In the genomic region with DNA sequence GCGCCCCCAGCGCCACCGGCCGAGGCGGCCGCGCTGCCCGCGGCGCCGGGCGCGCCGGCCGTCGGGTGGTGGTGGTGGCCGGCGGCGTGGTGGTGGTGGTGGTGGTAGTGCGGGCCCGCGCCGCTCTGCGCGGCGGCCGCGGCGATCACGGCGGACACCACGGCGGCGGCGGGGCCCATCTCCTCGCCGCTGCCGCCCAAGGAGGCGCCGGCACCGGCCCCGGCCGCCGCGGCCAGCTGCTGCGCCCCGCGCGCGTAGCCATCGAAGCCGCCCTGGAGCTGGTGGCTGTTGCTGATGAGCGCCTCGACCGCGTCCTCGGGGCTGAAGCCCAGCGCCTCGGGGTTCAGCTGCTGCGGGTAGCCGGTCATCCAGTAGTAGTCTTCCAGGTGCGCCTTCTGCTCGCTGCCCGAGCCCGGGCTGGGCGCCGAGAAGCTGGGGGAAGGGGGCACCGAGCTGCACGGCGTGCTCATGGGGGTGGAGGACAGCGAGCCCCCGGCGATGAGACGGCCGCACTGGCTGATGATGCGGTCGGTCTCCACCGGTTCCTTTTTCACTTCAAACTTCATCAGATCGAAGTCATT, we compare ENCODE assay signal across 1 cellular context.
TF ChIP-seq lines count a peak whose summit lies in the region.

No MANE protein-coding gene starts in this region.

TF ChIP-seq in HepG2, 621 proteins besides CTCF, POLR2A, EP300 and RAD21:
- TF ChIP-seq, protein P1, sequence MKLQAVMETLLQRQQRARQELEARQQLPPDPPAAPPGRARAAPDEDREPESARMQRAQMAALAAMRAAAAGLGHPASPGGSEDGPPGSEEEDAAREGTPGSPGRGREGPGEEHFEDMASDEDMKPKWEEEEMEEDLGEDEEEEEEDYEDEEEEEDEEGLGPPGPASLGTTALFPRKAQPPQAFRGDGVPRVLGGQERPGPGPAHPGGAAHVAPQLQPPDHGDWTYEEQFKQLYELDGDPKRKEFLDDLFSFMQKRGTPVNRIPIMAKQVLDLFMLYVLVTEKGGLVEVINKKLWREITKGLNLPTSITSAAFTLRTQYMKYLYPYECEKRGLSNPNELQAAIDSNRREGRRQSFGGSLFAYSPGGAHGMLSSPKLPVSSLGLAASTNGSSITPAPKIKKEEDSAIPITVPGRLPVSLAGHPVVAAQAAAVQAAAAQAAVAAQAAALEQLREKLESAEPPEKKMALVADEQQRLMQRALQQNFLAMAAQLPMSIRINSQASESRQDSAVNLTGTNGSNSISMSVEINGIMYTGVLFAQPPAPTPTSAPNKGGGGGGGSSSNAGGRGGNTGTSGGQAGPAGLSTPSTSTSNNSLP (IDR thresholded peaks at IDR 0.05; ENCODE audit: low read depth, low read length) = no peak
- TF ChIP-seq ZNF768 (CRISPR knock-in tag; IDR thresholded peaks at IDR 0.05) (peak; percentile 53; the same call in 1 of the 2 replicates), KDM2A (CRISPR knock-in tag; IDR thresholded peaks at IDR 0.05; ENCODE audit: borderline replicate concordance, low read depth) (0 out of 2 replicates have a peak, but pooled peaks have one; percentile 25), EZH2 (conservative IDR thresholded peaks at IDR 0.05; ENCODE audit: low read depth, low read length) (peak; percentile 20; the same call in 1 of the 2 replicates), ZNF256 (CRISPR knock-in tag; conservative IDR thresholded peaks at IDR 0.05) (no peak), ZNF777 (CRISPR knock-in tag; IDR thresholded peaks at IDR 0.05) (peak; percentile 65; the same call in 1 of the 2 replicates), ZNF431 (CRISPR knock-in tag; IDR thresholded peaks at IDR 0.05; ENCODE audit: borderline replicate concordance, low read depth) (no peak), ZMAT3 (CRISPR knock-in tag; conservative IDR thresholded peaks at IDR 0.05) (no peak), KDM4B (CRISPR knock-in tag; IDR thresholded peaks at IDR 0.05) (0 out of 2 replicates have a peak, but pooled peaks have one; percentile 17)
- TF ChIP-seq, protein P2, sequence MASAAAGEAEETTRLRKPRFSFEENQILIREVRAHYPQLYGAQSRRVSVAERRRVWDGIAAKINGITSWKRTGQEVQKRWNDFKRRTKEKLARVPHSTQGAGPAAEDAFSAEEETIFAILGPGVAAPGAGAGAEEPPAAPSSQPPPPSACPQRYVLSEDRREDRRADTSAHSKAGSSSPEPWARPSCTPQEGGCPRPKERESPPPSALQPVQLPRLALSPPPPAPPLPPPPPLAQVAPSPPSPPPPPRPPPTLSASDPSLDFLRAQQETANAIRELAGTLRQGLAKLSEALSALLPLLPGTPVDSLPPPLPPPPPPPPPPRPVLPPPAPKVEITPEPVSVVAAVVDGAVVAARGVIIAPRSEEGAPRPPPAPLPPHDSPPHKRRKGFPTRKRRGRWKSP (CRISPR knock-in tag; IDR thresholded peaks at IDR 0.05) = 0 out of 2 replicates have a peak, but pooled peaks have one; percentile 6
- TF ChIP-seq, protein P3, sequence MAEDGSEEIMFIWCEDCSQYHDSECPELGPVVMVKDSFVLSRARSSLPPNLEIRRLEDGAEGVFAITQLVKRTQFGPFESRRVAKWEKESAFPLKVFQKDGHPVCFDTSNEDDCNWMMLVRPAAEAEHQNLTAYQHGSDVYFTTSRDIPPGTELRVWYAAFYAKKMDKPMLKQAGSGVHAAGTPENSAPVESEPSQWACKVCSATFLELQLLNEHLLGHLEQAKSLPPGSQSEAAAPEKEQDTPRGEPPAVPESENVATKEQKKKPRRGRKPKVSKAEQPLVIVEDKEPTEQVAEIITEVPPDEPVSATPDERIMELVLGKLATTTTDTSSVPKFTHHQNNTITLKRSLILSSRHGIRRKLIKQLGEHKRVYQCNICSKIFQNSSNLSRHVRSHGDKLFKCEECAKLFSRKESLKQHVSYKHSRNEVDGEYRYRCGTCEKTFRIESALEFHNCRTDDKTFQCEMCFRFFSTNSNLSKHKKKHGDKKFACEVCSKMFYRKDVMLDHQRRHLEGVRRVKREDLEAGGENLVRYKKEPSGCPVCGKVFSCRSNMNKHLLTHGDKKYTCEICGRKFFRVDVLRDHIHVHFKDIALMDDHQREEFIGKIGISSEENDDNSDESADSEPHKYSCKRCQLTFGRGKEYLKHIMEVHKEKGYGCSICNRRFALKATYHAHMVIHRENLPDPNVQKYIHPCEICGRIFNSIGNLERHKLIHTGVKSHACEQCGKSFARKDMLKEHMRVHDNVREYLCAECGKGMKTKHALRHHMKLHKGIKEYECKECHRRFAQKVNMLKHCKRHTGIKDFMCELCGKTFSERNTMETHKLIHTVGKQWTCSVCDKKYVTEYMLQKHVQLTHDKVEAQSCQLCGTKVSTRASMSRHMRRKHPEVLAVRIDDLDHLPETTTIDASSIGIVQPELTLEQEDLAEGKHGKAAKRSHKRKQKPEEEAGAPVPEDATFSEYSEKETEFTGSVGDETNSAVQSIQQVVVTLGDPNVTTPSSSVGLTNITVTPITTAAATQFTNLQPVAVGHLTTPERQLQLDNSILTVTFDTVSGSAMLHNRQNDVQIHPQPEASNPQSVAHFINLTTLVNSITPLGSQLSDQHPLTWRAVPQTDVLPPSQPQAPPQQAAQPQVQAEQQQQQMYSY (CRISPR knock-in tag; IDR thresholded peaks at IDR 0.05) = no peak
- TF ChIP-seq, protein P4, sequence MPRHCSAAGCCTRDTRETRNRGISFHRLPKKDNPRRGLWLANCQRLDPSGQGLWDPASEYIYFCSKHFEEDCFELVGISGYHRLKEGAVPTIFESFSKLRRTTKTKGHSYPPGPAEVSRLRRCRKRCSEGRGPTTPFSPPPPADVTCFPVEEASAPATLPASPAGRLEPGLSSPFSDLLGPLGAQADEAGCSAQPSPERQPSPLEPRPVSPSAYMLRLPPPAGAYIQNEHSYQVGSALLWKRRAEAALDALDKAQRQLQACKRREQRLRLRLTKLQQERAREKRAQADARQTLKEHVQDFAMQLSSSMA (CRISPR knock-in tag; IDR thresholded peaks at IDR 0.05) = no peak
- TF ChIP-seq, protein P5, sequence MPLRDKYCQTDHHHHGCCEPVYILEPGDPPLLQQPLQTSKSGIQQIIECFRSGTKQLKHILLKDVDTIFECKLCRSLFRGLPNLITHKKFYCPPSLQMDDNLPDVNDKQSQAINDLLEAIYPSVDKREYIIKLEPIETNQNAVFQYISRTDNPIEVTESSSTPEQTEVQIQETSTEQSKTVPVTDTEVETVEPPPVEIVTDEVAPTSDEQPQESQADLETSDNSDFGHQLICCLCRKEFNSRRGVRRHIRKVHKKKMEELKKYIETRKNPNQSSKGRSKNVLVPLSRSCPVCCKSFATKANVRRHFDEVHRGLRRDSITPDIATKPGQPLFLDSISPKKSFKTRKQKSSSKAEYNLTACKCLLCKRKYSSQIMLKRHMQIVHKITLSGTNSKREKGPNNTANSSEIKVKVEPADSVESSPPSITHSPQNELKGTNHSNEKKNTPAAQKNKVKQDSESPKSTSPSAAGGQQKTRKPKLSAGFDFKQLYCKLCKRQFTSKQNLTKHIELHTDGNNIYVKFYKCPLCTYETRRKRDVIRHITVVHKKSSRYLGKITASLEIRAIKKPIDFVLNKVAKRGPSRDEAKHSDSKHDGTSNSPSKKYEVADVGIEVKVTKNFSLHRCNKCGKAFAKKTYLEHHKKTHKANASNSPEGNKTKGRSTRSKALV (CRISPR knock-in tag; IDR thresholded peaks at IDR 0.05) = peak; percentile 95
